Comparison of ENCODE assay signal across 18 cellular contexts in genomic region chr18:76834379-76834778, GRCh38. TPM values are rescaled to one million over a fixed set of nuclear protein-coding genes. Genes with fewer than 3 reads are reported as not detected.
DNase-seq lines count a peak whose midpoint lies in the region; ATAC-seq, FAIRE-seq and TF ChIP-seq lines count a peak whose summit lies in the region.
"Had no signal": no experiment of that assay in that cellular context is flagged by ENCODE, and none has a peak within 500 bp of the region (broad histone marks: within the 10 kb centered on the region; RNA-seq: fewer than 3 reads in every experiment).

No MANE protein-coding gene starts in this region.

- no peak overlapping the region for H3K4me3 Mint-ChIP-seq in GM23338
- H3K4me3 Mint-ChIP-seq in activated T-helper 17 cell treated with anti-CD3 and anti-CD28 coated beads, Interleukin-2, amount 50 U/mL, for 72 hours: no peak overlapping the region
- H3K4me3 Mint-ChIP-seq: CD4-positive, alpha-beta memory T cell; HFFc6 had no signal

- no peak overlapping the region for H2AFZ ChIP-seq in GM23338
- no peak overlapping the region for H2AFZ ChIP-seq in H1 (ENCODE audit: low read length)
- H2AFZ ChIP-seq: GM23248 had no signal

- H3K4me3 ChIP-seq in GM23338 (no peak overlapping the region), H1 (ENCODE audit: extremely low read depth in 1 of 4, insufficient read depth in 2 of 4, low read depth in 3 of 4, low read length in 4 of 4) (no peak overlapping the region)
- H3K4me3 ChIP-seq: GM23248, HAP-1 had no signal

- H3K4me2 ChIP-seq in GM23338: no peak overlapping the region
- H3K4me2 ChIP-seq in H1 (ENCODE audit: insufficient read depth in 1 of 2, low read depth in 2 of 2, low read length in 2 of 2): no peak overlapping the region

- H3K27me3 ChIP-seq in GM23338 (ENCODE audit: insufficient read depth) (no peaks in the 10 kb centered on the region), H1 (replicated peaks in 1 of 4; ENCODE audit: control insufficient read depth in 3 of 4, extremely low read depth in 1 of 4, insufficient read depth in 3 of 4, low read length in 3 of 4) (no peaks in the 10 kb centered on the region)

- no peak overlapping the region for H2BK15ac ChIP-seq in H1 (ENCODE audit: low read length)

- no peaks in the 10 kb centered on the region for H3K27me3 Mint-ChIP-seq in GM23338 (ENCODE audit: insufficient read depth, low read depth, poor library complexity)
- H3K27me3 Mint-ChIP-seq in activated T-helper 17 cell treated with anti-CD3 and anti-CD28 coated beads, Interleukin-2, amount 50 U/mL, for 72 hours: no peaks in the 10 kb centered on the region
- H3K27me3 Mint-ChIP-seq: CD4-positive, alpha-beta memory T cell had no signal

- H3K9me3 ChIP-seq in H1 (ENCODE audit: insufficient read depth in 2 of 2, low read depth in 1 of 2, low read length in 1 of 2): no peaks in the 10 kb centered on the region

- H2BK20ac ChIP-seq in H1 (ENCODE audit: low read length): no peak overlapping the region

- peaks cover 3% of the 10 kb centered on the region; the same call in 1 of the 2 replicates for H3K23me2 ChIP-seq in H1 (ENCODE audit: low read depth, low read length)

- peak overlapping the region; percentile 65; the same call in 1 of the 2 replicates for H2AK5ac ChIP-seq in H1 (ENCODE audit: low read depth, low read length)

- CTCF ChIA-PET in H1 (lab: Charles Lee; ENCODE audit: partially characterized antibody): interaction anchor here (1.3 kb wide), 1 partner anchor 31 kb away, joined by 3 read pairs; no protein-coding TSS in a partner anchor

- POLR2A ChIA-PET in H1 (lab: Charles Lee; ENCODE audit: partially characterized antibody): interaction anchor here (4.3 kb wide), 1 partner anchor 7 kb away, joined by 11 read pairs; no protein-coding TSS in a partner anchor

- no peaks in the 10 kb centered on the region; the same call in 2 of the 3 replicates for H3K9me3 Mint-ChIP-seq in GM23338
- H3K9me3 Mint-ChIP-seq in activated T-helper 17 cell treated with anti-CD3 and anti-CD28 coated beads, Interleukin-2, amount 50 U/mL, for 72 hours: no peaks in the 10 kb centered on the region
- H3K9me3 Mint-ChIP-seq: CD4-positive, alpha-beta memory T cell; HFFc6 had no signal

- H3K4ac ChIP-seq in H1 (replicated peaks; ENCODE audit: insufficient read length, low read depth, low read length): no peak overlapping the region

- FAIRE-seq in H1 (lab: Jason Lieb, UNC): no peak
- FAIRE-seq: GM12892, H54 had no signal

- no peak overlapping the region for H2BK5ac ChIP-seq in H1 (ENCODE audit: low read depth, low read length)

- no peaks in the 10 kb centered on the region for H3K36me3 Mint-ChIP-seq in GM23338 (ENCODE audit: low read depth)
- no peaks in the 10 kb centered on the region for H3K36me3 Mint-ChIP-seq in activated T-helper 17 cell treated with anti-CD3 and anti-CD28 coated beads, Interleukin-2, amount 50 U/mL, for 72 hours (ENCODE audit: low read depth)
- H3K36me3 Mint-ChIP-seq: CD4-positive, alpha-beta memory T cell had no signal

- H3K18ac ChIP-seq in H1 (ENCODE audit: extremely low read depth, low read length): no peak overlapping the region

- H3K79me2 ChIP-seq in GM23338 (replicated peaks; ENCODE audit: insufficient read depth) (peaks cover 82% of the 10 kb centered on the region), H1 (ENCODE audit: control insufficient read depth in 1 of 2, insufficient read depth in 2 of 2, low read length in 2 of 2) (peaks cover 0 to 67% of the 10 kb centered on the region in 2 experiments; a peak in 2 of 4 replicates)

- peak overlapping the region; percentile 12; the same call in 1 of the 2 replicates for H3K27ac Mint-ChIP-seq in GM23338
- H3K27ac Mint-ChIP-seq in activated T-helper 17 cell treated with anti-CD3 and anti-CD28 coated beads, Interleukin-2, amount 50 U/mL, for 72 hours: peak overlapping the region; percentile 16
- H3K27ac Mint-ChIP-seq: CD4-positive, alpha-beta memory T cell; HFFc6 had no signal

- H4K5ac ChIP-seq in H1 (ENCODE audit: insufficient read length, low read depth, low read length): no peak overlapping the region

- H2BK120ac ChIP-seq in H1 (replicated peaks; ENCODE audit: low read depth, low read length): no peak overlapping the region

- 94% methylated on average over 6 of the region's 6 CpGs; no CpG with 5 or more reads in 1 of the 2 experiments for WGBS in H1 (ENCODE audit: extremely low coverage in 1 of 2, insufficient coverage in 1 of 2, insufficient read length in 1 of 2, insufficient replicate concordance in 2 of 2, low coverage in 1 of 2, low lambda C conversion rate in 2 of 2, missing lambda C conversion rate in 1 of 2), 2 experiments

- no peaks in the 10 kb centered on the region for H3K9me2 ChIP-seq in GM23338 (ENCODE audit: insufficient read depth)

- no peak for TF ChIP-seq EP300 in H1 (IDR thresholded peaks at IDR 0.05; ENCODE audit: borderline replicate concordance in 1 of 2, low read depth in 2 of 2, low read length in 2 of 2)

- H4K20me1 ChIP-seq in GM23338 (replicated peaks; ENCODE audit: insufficient read depth) (no peaks in the 10 kb centered on the region), H1 (replicated peaks in 1 of 2; ENCODE audit: control insufficient read depth in 1 of 2, insufficient read depth in 2 of 2, low read length in 2 of 2) (peaks cover 0 to 3% of the 10 kb centered on the region in 2 experiments)

- H3K4me1 ChIP-seq in GM23338 (ENCODE audit: insufficient read depth) (no peaks in the 10 kb centered on the region), H1 (replicated peaks in 1 of 4; ENCODE audit: control insufficient read depth in 3 of 4, insufficient read depth in 4 of 4, low read length in 3 of 4) (no peaks in the 10 kb centered on the region)

- H3K9ac ChIP-seq in H1 (replicated peaks in 1 of 4; ENCODE audit: extremely low read depth in 1 of 4, low read depth in 3 of 4, low read length in 3 of 4): no peak overlapping the region
- H3K9ac ChIP-seq: GM23248 had no signal

- no peak overlapping the region for H4K8ac ChIP-seq in H1 (ENCODE audit: extremely low read depth, insufficient read depth, low read length)

- no peak overlapping the region for H3K56ac ChIP-seq in H1 (replicated peaks; ENCODE audit: insufficient read length, low read depth, low read length)

- 0 out of 2 replicates have a peak overlapping the region, but pooled peaks have one; percentile 9 for H2BK12ac ChIP-seq in H1 (ENCODE audit: low read depth, low read length)

- H3K4me1 Mint-ChIP-seq in GM23338: peaks cover 9% of the 10 kb centered on the region; the same call in 2 of the 3 replicates
- H3K4me1 Mint-ChIP-seq in activated T-helper 17 cell treated with anti-CD3 and anti-CD28 coated beads, Interleukin-2, amount 50 U/mL, for 72 hours: peaks cover 19% of the 10 kb centered on the region

- no peak overlapping the region for H3K23ac ChIP-seq in H1 (ENCODE audit: insufficient read length)

- ATAC-seq in GM23338 (no peak), HG03159 (IDR thresholded peaks at IDR 0.05; ENCODE audit: unreplicated experiment) (no peak), HG03469 (IDR thresholded peaks at IDR 0.05; ENCODE audit: unreplicated experiment) (no peak)
- no peak for ATAC-seq in activated T-helper 17 cell treated with anti-CD3 and anti-CD28 coated beads, Interleukin-2, amount 50 U/mL, for 72 hours (replicated peaks)

- TF ChIP-seq CTCF in GM23338 (conservative IDR thresholded peaks at IDR 0.05; ENCODE audit: low read depth in 2 of 2) (no peak), H1 (IDR thresholded peaks at IDR 0.05; ENCODE audit: control extremely low read depth in 1 of 3, insufficient read depth in 1 of 3, low read depth in 1 of 3, low read length in 3 of 3) (no peak)

- H3K79me1 ChIP-seq in H1 (ENCODE audit: low read depth, low read length): peaks cover 7% of the 10 kb centered on the region

- H4K91ac ChIP-seq in H1 (replicated peaks; ENCODE audit: insufficient read length, low read length): no peak overlapping the region

- H3K27ac ChIP-seq in GM23338 (ENCODE audit: low read depth) (no peak overlapping the region), H1 (ENCODE audit: low read depth, low read length) (no peak overlapping the region)
- H3K27ac ChIP-seq: GM23248 had no signal

- DNase-seq in GM23338 (ENCODE audit: low spot score) (no peak), H1 (ENCODE audit: low read depth in 1 of 2, low spot score in 2 of 2) (no peak), midbrain (lab: John Stamatoyannopoulos, UW) (no peak), NCI-H345 treated with DMSO at 0.1 percent for 48 hours (lab: John Stamatoyannopoulos, UW; ENCODE audit: unreplicated experiment) (no peak)
- DNase-seq: C1 segment of cervical spinal cord; Calu3; CD4-positive, alpha-beta memory T cell; COR-L47; DMS153; DND-41; GM23248; HFFc6 had no signal

- TF ChIP-seq POLR2A in H1 (IDR thresholded peaks at IDR 0.05; ENCODE audit: control extremely low read depth in 1 of 2, low read depth in 2 of 2, low read length in 2 of 2): no peak

- no peaks in the 10 kb centered on the region for H3F3A ChIP-seq in GM23338 (replicated peaks; ENCODE audit: low read depth)

- no peak for TF ChIP-seq RAD21 in H1 (IDR thresholded peaks at IDR 0.05 in 1 of 2, conservative IDR thresholded peaks at IDR 0.05 in 1 of 2; ENCODE audit: low read depth in 2 of 2, low read length in 2 of 2)

- H3K36me3 ChIP-seq in GM23338 (ENCODE audit: insufficient read depth) (no peaks in the 10 kb centered on the region), H1 (ENCODE audit: control insufficient read depth in 2 of 4, insufficient read depth in 4 of 4, low read length in 3 of 4) (no peaks in the 10 kb centered on the region)
- H3K36me3 ChIP-seq: HAP-1 had no signal

- H3K14ac ChIP-seq in H1 (ENCODE audit: insufficient read length): no peak overlapping the region

TF ChIP-seq in GM23338, 12 proteins besides CTCF, POLR2A, EP300 and RAD21 (continues in another document):
- TF ChIP-seq POLR2AphosphoS5 (IDR thresholded peaks at IDR 0.05; ENCODE audit: low read depth): no peak
- no peak for TF ChIP-seq EZH2phosphoT487 (IDR thresholded peaks at IDR 0.05; ENCODE audit: unreplicated experiment)

TF ChIP-seq in H1, 55 proteins besides CTCF, POLR2A, EP300 and RAD21 (continues in another document):
- no peak for TF ChIP-seq GTF2F1 (IDR thresholded peaks at IDR 0.05; ENCODE audit: borderline replicate concordance, low read depth, low read length)
- no peak for TF ChIP-seq HDAC6 (IDR thresholded peaks at IDR 0.05; ENCODE audit: low read depth, low read length)

RNA-seq across cellular contexts. Expression of gene ZNF236, which starts 12.0 kb away (rescaled TPM):
- 10.1 and 16.3 TPM in 2 replicates for total RNA-seq in GM23338 (2014; rRNA removed; shearing (Covaris generic))
- polyA plus RNA-seq in GM23338 (2016; fragmentation: Nextera tagmentation; extraction: Ambion mirVana): 6.4 and 8.9 TPM in 2 replicates
- total RNA-seq in activated T-helper 17 cell treated with anti-CD3 and anti-CD28 coated beads, Interleukin-2, amount 50 U/mL, for 72 hours: 10 to 100 TPM; 19.3 to 20.1 TPM
- total RNA-seq in H1 (2021; fragmentation: NEBNext Ultra II Directional; extraction: Animal tissue kit (Norgen Biotek cat#: 25700)): 14.2 and 14.5 TPM in 2 replicates
- polyA plus RNA-seq in H1 (2011; rRNA removed): 6.7 and 8.3 TPM in 2 replicates
- polyA plus RNA-seq in H1 (2011; cell fraction: cytosol; rRNA removed): 7.4 TPM
- 34.9 TPM for polyA plus RNA-seq in H1 (2011; cell fraction: nucleus; rRNA removed)
- 4.6 to 5.7 TPM (median 5.3 TPM) in 4 replicates for polyA plus RNA-seq in H1 (2012, experiment 1 of 2)
- 0.30 TPM for polyA plus RNA-seq in H1 (2012, experiment 2 of 2)
- polyA plus RNA-seq in H1 (2013, experiment 1 of 2): 7.3 TPM
- polyA plus RNA-seq in H1 (2013, experiment 2 of 2): 7.3 TPM
- polyA minus RNA-seq in H1 (2011; rRNA and poly(A)+ RNA removed): 27.2 and 45.7 TPM in 2 replicates
- polyA minus RNA-seq in H1 (2011; cell fraction: cytosol; rRNA and poly(A)+ RNA removed): 10.1 TPM
- 81.8 TPM for polyA minus RNA-seq in H1 (2011; cell fraction: nucleus; rRNA and poly(A)+ RNA removed)
